ENCODE assay signal across 9 cellular contexts in genomic region chr19:21603431-21604153, GRCh38.
DNase-seq lines count a peak whose midpoint lies in the region; ATAC-seq and TF ChIP-seq lines count a peak whose summit lies in the region.
"Had no signal": no experiment of that assay in that cellular context is flagged by ENCODE, and none has a peak within 500 bp of the region (broad histone marks: within the 10 kb centered on the region; RNA-seq: fewer than 3 reads in every experiment).

No MANE protein-coding gene starts in this region.

- no peaks in the 10 kb centered on the region for H3K36me3 Mint-ChIP-seq in natural killer cell

- H2AFZ ChIP-seq in Loucy (ENCODE audit: low read length), result peak overlapping the region; percentile 74; the same call in 1 of the 2 replicates

- ATAC-seq in natural killer cell, result no peak
- no peak for ATAC-seq in HG02840 (IDR thresholded peaks at IDR 0.05; ENCODE audit: low FRiP score, unreplicated experiment)

- intact Hi-C loops in colonic mucosa (cut with DNase I) (no loop called here), natural killer cell (cut with micrococcal nuclease) (no loop called here)

- peak overlapping the region; percentile 98 for H3K4me3 Mint-ChIP-seq in natural killer cell

- no peaks in the 10 kb centered on the region for H3K36me3 ChIP-seq in Loucy (ENCODE audit: insufficient read depth, low read length)
- no peaks in the 10 kb centered on the region for H3K36me3 ChIP-seq in colonic mucosa

- no peaks in the 10 kb centered on the region for H4K20me1 ChIP-seq in Loucy (ENCODE audit: insufficient read depth, low read length, poor library complexity, severe bottlenecking)

- H3K27ac Mint-ChIP-seq in natural killer cell, result peak overlapping the region; percentile 90 to 91

- peak overlapping the region; percentile 53 for H3K27ac ChIP-seq in colonic mucosa
- H3K27ac ChIP-seq: KMS-11 had no signal

- H3K79me2 ChIP-seq in Loucy (ENCODE audit: insufficient read depth, low read length), result no peaks in the 10 kb centered on the region

- TF ChIP-seq CTCF in AG10803 (conservative IDR thresholded peaks at IDR 0.05; ENCODE audit: low read length), result no peak
- no peak for TF ChIP-seq CTCF in Loucy (conservative IDR thresholded peaks at IDR 0.05; ENCODE audit: low read length)
- no peak for TF ChIP-seq CTCF in colonic mucosa (IDR thresholded peaks at IDR 0.05)
- no peak for TF ChIP-seq CTCF in natural killer cell (IDR thresholded peaks at IDR 0.05)

- H3K4me1 Mint-ChIP-seq in natural killer cell, result peaks cover 20 to 23% of the 10 kb centered on the region in 2 donors

- H3K4me1 ChIP-seq in Loucy (ENCODE audit: insufficient read depth, low read length, poor library complexity, severe bottlenecking) (peaks cover 51% of the 10 kb centered on the region), colonic mucosa (peaks cover 5% of the 10 kb centered on the region)

- peak overlapping the region; percentile 86 for H3K4me2 ChIP-seq in Loucy (ENCODE audit: low read depth, low read length, poor library complexity, severe bottlenecking)
- H3K4me2 ChIP-seq: KMS-11 had no signal

- H3K27me3 ChIP-seq in Loucy (ENCODE audit: insufficient read depth, low read length, poor library complexity, severe bottlenecking) (no peaks in the 10 kb centered on the region), colonic mucosa (no peaks in the 10 kb centered on the region)

- H3K9me3 ChIP-seq in Loucy (ENCODE audit: insufficient read depth, low read depth, low read length) (no peaks in the 10 kb centered on the region), colonic mucosa (no peaks in the 10 kb centered on the region)

- peaks cover 7% of the 10 kb centered on the region; the same call in 1 of the 2 replicates for H3F3A ChIP-seq in Loucy (ENCODE audit: low read depth)

- H3K9me2 ChIP-seq in Loucy (replicated peaks; ENCODE audit: low read depth, low read length), result no peaks in the 10 kb centered on the region

- H3K4me3 ChIP-seq in AG10803 (ENCODE audit: low read length) (peak overlapping the region; percentile 11), Loucy (ENCODE audit: low read length, poor library complexity, severe bottlenecking) (peak overlapping the region; percentile 69), colonic mucosa (no peak overlapping the region)

- peak overlapping the region; percentile 73 for H3K9ac ChIP-seq in Loucy (ENCODE audit: low read depth, low read length, poor library complexity, severe bottlenecking)
- no peak overlapping the region for H3K9ac ChIP-seq in colonic mucosa (ENCODE audit: low read depth in 2 of 2, low read length in 2 of 2)
- H3K9ac ChIP-seq: KMS-11 had no signal

- DNase-seq in AG10803 (ENCODE audit: low read depth) (no peak), colonic mucosa (no peak), natural killer cell (no peak), NCI-H146 (lab: John Stamatoyannopoulos, UW) (no peak), SHP77 (lab: John Stamatoyannopoulos, UW) (no peak)
- DNase-seq in stimulated activated CD4-positive, alpha-beta T cell treated with anti-CD3 and anti-CD28 coated beads, Interleukin-4, amount 100 ng/mL, for 4 hours, result no peak

- H3K27me3 Mint-ChIP-seq in natural killer cell (ENCODE audit: low read depth in 2 of 2), result peaks cover 0 to 3% of the 10 kb centered on the region in 2 donors

- no peaks in the 10 kb centered on the region for H3K9me3 Mint-ChIP-seq in natural killer cell
